ENCODE assay signal across 8 cellular contexts in genomic region chr17:48026503-48027321, GRCh38. TPM values are rescaled to one million over a fixed set of nuclear protein-coding genes. Genes with fewer than 3 reads are reported as not detected.
DNase-seq lines count a peak whose midpoint lies in the region; ATAC-seq and TF ChIP-seq lines count a peak whose summit lies in the region.

No MANE protein-coding gene starts in this region.

- H3K36me3 ChIP-seq in esophagus muscularis mucosa = no peaks in the 10 kb centered on the region

- peaks cover 32% of the 10 kb centered on the region for H3K4me1 Mint-ChIP-seq in activated T-cell treated with anti-CD3 and anti-CD28 coated beads, Interleukin-2, amount 50 U/mL, for 24 hours (ENCODE audit: low read depth)
- peaks cover 24 to 43% (median 28%) of the 10 kb centered on the region in 3 donors for H3K4me1 Mint-ChIP-seq in naive B cell
- peaks cover 24 to 39% of the 10 kb centered on the region in 2 donors for H3K4me1 Mint-ChIP-seq in stimulated activated naive B cell treated with anti-CD40 and anti-IgM and Interleukin-4, amounts not matched to agents 10 μg/mL and 1 μg/mL and 100 μg/mL, for 72 hours

- H3K27ac ChIP-seq in esophagus muscularis mucosa (replicated peaks in 1 of 4) = peak overlapping the region; percentile 67 to 80 (median 74)

- H3K4me3 Mint-ChIP-seq in activated T-cell treated with anti-CD3 and anti-CD28 coated beads, Interleukin-2, amount 50 U/mL, for 24 hours = no peak overlapping the region
- H3K4me3 Mint-ChIP-seq in naive B cell = peak overlapping the region in 6 of 8 donors; percentile 53 to 89 (median 64)
- no peak overlapping the region for H3K4me3 Mint-ChIP-seq in stimulated activated naive B cell treated with anti-CD40 and anti-IgM and Interleukin-4, amounts not matched to agents 10 μg/mL and 1 μg/mL and 100 μg/mL, for 72 hours

- H3K27me3 ChIP-seq in esophagus muscularis mucosa = peaks cover 0 to 17% (median 2%) of the 10 kb centered on the region in 4 donors

- H3K4me3 ChIP-seq in esophagus muscularis mucosa = no peak overlapping the region

- ATAC-seq in naive B cell (ENCODE audit: low read depth in 2 of 2) (peak; percentile 25 to 29), HG02759 (IDR thresholded peaks at IDR 0.05; ENCODE audit: unreplicated experiment) (no peak)
- ATAC-seq in stimulated activated naive B cell treated with anti-CD40 and anti-IgM and Interleukin-4, amounts not matched to agents 10 μg/mL and 1 μg/mL and 100 μg/mL, for 72 hours (replicated peaks) = peak; percentile 48 to 51

- no peak for TF ChIP-seq POLR2A in esophagus muscularis mucosa (IDR thresholded peaks at IDR 0.05; ENCODE audit: low read depth)

- WGBS in esophagus muscularis mucosa = 20% methylated on average over 11 of the region's 18 CpGs

- DNase-seq in GF-D8 (lab: John Stamatoyannopoulos, UW) (peak; percentile 18), KG1 (lab: John Stamatoyannopoulos, UW) (peak; percentile 26), OCI-M1 (lab: John Stamatoyannopoulos, UW) (peak; percentile 96), esophagus muscularis mucosa (ENCODE audit: extremely low spot score) (no peak), naive B cell (peak; percentile 71)
- DNase-seq in activated T-cell treated with anti-CD3 and anti-CD28 coated beads, Interleukin-2, amount 50 U/mL, for 24 hours = peak; percentile 79
- peak; percentile 70 for DNase-seq in stimulated activated naive B cell treated with anti-CD40 and anti-IgM and Interleukin-4, amounts not matched to agents 10 μg/mL and 1 μg/mL and 100 μg/mL, for 72 hours

- no peaks in the 10 kb centered on the region for H3K9me3 ChIP-seq in esophagus muscularis mucosa

- H3K36me3 Mint-ChIP-seq in activated T-cell treated with anti-CD3 and anti-CD28 coated beads, Interleukin-2, amount 50 U/mL, for 24 hours (ENCODE audit: low read depth) = no peaks in the 10 kb centered on the region
- H3K36me3 Mint-ChIP-seq in naive B cell = no peaks in the 10 kb centered on the region
- H3K36me3 Mint-ChIP-seq in stimulated activated naive B cell treated with anti-CD40 and anti-IgM and Interleukin-4, amounts not matched to agents 10 μg/mL and 1 μg/mL and 100 μg/mL, for 72 hours = no peaks in the 10 kb centered on the region

- H3K27ac Mint-ChIP-seq in activated T-cell treated with anti-CD3 and anti-CD28 coated beads, Interleukin-2, amount 50 U/mL, for 24 hours = no peak overlapping the region
- peak overlapping the region in 1 of 6 donors; percentile 17 for H3K27ac Mint-ChIP-seq in naive B cell
- H3K27ac Mint-ChIP-seq in stimulated activated naive B cell treated with anti-CD40 and anti-IgM and Interleukin-4, amounts not matched to agents 10 μg/mL and 1 μg/mL and 100 μg/mL, for 72 hours = no peak overlapping the region

- intact Hi-C loops in esophagus muscularis mucosa (cut with DNase I) = loop anchor here (1.0 kb wide), 1 partner anchor 48 kb away; no protein-coding TSS in a partner anchor

- peaks cover 43 to 51% (median 49%) of the 10 kb centered on the region in 4 donors for H3K4me1 ChIP-seq in esophagus muscularis mucosa

- peaks cover 55% of the 10 kb centered on the region for H3K27me3 Mint-ChIP-seq in activated T-cell treated with anti-CD3 and anti-CD28 coated beads, Interleukin-2, amount 50 U/mL, for 24 hours
- H3K27me3 Mint-ChIP-seq in naive B cell = peaks cover 21 to 56% (median 54%) of the 10 kb centered on the region in 3 donors
- peaks cover 43 to 62% of the 10 kb centered on the region in 2 donors for H3K27me3 Mint-ChIP-seq in stimulated activated naive B cell treated with anti-CD40 and anti-IgM and Interleukin-4, amounts not matched to agents 10 μg/mL and 1 μg/mL and 100 μg/mL, for 72 hours

- peak; percentile 87 to 95 (median 93) for TF ChIP-seq CTCF in esophagus muscularis mucosa (IDR thresholded peaks at IDR 0.05)

- H3K9me3 Mint-ChIP-seq in activated T-cell treated with anti-CD3 and anti-CD28 coated beads, Interleukin-2, amount 50 U/mL, for 24 hours = no peaks in the 10 kb centered on the region
- H3K9me3 Mint-ChIP-seq in naive B cell = peaks cover 0 to 2% (median 0%) of the 10 kb centered on the region in 7 donors
- H3K9me3 Mint-ChIP-seq in stimulated activated naive B cell treated with anti-CD40 and anti-IgM and Interleukin-4, amounts not matched to agents 10 μg/mL and 1 μg/mL and 100 μg/mL, for 72 hours = no peaks in the 10 kb centered on the region

- TF ChIP-seq EP300 in esophagus muscularis mucosa (IDR thresholded peaks at IDR 0.05) = no peak

RNA-seq across cellular contexts. Expression of gene COPZ2, which starts 10.9 kb away (rescaled TPM):
- 10 to 100 TPM; 58.1 to 73.9 (median 64.1) TPM for total RNA-seq in esophagus muscularis mucosa
- 1 to 10 TPM in 4 of 6 donors, under 1 TPM in 1, not detected in 1; 0.81 to 2.5 (median 1.6) TPM for polyA plus RNA-seq in naive B cell (ENCODE audit: low read depth in 6 of 6)

RNA-seq across cellular contexts. Expression of gene NFE2L1, which starts 21.4 kb away (rescaled TPM):
- total RNA-seq in esophagus muscularis mucosa = 100 to 1,000 TPM; 164 to 281 (median 264) TPM
- polyA plus RNA-seq in naive B cell (ENCODE audit: low read depth in 6 of 6) = 10 to 100 TPM in 1 of 6 donors, 1 to 10 TPM in 5; 1.3 to 10.5 (median 6.7) TPM

RNA-seq across cellular contexts. Expression of gene CDK5RAP3, which starts 55.8 kb away (rescaled TPM):
- 10 to 100 TPM; 43.9 to 70.2 (median 58.4) TPM for total RNA-seq in esophagus muscularis mucosa
- polyA plus RNA-seq in naive B cell (ENCODE audit: low read depth in 6 of 6) = 10 to 100 TPM; 69.7 to 87.5 (median 84.0) TPM

Comparison
In these comparisons a context has a peak if more than half of its experiments do, and no peak if none do; other contexts are left out.
1. H3K4me3 Mint-ChIP-seq: peak in naive B cell (6 of 8); none in activated T-cell treated with anti-CD3 and anti-CD28 coated beads, Interleukin-2, amount 50 U/mL, for 24 hours (single experiment) and stimulated activated naive B cell treated with anti-CD40 and anti-IgM and Interleukin-4, amounts not matched to agents 10 μg/mL and 1 μg/mL and 100 μg/mL, for 72 hours (0 of 2).